ENCODE assay signal across 10 cellular contexts in genomic region chr10:21510218-21511070, GRCh38. TPM values are rescaled to one million over a fixed set of nuclear protein-coding genes. Genes with fewer than 3 reads are reported as not detected.
DNase-seq lines count a peak whose midpoint lies in the region; ATAC-seq and TF ChIP-seq lines count a peak whose summit lies in the region.
"Had no signal": no experiment of that assay in that cellular context is flagged by ENCODE, and none has a peak within 500 bp of the region (broad histone marks: within the 10 kb centered on the region; RNA-seq: fewer than 3 reads in every experiment).

No MANE protein-coding gene starts in this region.

- H3K9ac ChIP-seq in skeletal muscle satellite cell (ENCODE audit: low read depth, low read length): peak overlapping the region; percentile 35

- no peaks in the 10 kb centered on the region for H3K9me3 ChIP-seq in skeletal muscle satellite cell (replicated peaks; ENCODE audit: low read length)

- H3K4me1 ChIP-seq in skeletal muscle satellite cell (ENCODE audit: control insufficient read depth, insufficient read depth, low read length): no peaks in the 10 kb centered on the region

- H3K27ac ChIP-seq in dorsolateral prefrontal cortex: peak overlapping the region in 58 of 59 donors; percentile 1 to 96 (median 87)

- H3K4me2 ChIP-seq in skeletal muscle satellite cell (ENCODE audit: low read length): peak overlapping the region; percentile 72

- H3K27me3 ChIP-seq in dorsolateral prefrontal cortex (no peaks in the 10 kb centered on the region), skeletal muscle satellite cell (ENCODE audit: control insufficient read depth, insufficient read depth, low read length) (peaks cover 3% of the 10 kb centered on the region)

- TF ChIP-seq CTCF in GM20000 (IDR thresholded peaks at IDR 0.05; ENCODE audit: extremely low read depth, missing control alignments) (no peak), dorsolateral prefrontal cortex (IDR thresholded peaks at IDR 0.05 in 54 of 56, conservative IDR thresholded peaks at IDR 0.05 in 2 of 56; ENCODE audit: low read depth in 1 of 56, partially characterized antibody in 56 of 56) (peak in 2 of 56 donors; percentile 7 to 16)

- H3K4me3 ChIP-seq in dorsolateral prefrontal cortex (peak overlapping the region; percentile 37 to 79 (median 67)), skeletal muscle satellite cell (ENCODE audit: low read length) (peak overlapping the region; percentile 51)

- no peak for ATAC-seq in HG02885 (IDR thresholded peaks at IDR 0.05; ENCODE audit: poor library complexity, unreplicated experiment)

- intact Hi-C loops in dorsolateral prefrontal cortex (cut with DNase I): no loop called here

- peak; percentile 51 for DNase-seq in GM20000 (ENCODE audit: low spot score)
- peak in 1 of 10 donors; percentile 58 for DNase-seq in dorsolateral prefrontal cortex
- peak; percentile 64 for DNase-seq in iPS-NIHi7 (ENCODE audit: extremely low spot score)
- no peak for DNase-seq in NCI-H1105 treated with DMSO at 0.1 percent for 48 hours (lab: John Stamatoyannopoulos, UW)
- DNase-seq in activated CD4-positive, alpha-beta T cell treated with anti-CD3 and anti-CD28 coated beads for 1 hour: no peak
- no peak for DNase-seq in RPMI8226
- DNase-seq: activated effector memory CD4-positive, alpha-beta T cell treated with Interleukin-2 at 50 U/mL for 16 hours; NCI-H1417 treated with DMSO at 0.1 percent for 48 hours had no signal

- no peaks in the 10 kb centered on the region for H3K36me3 ChIP-seq in skeletal muscle satellite cell (ENCODE audit: insufficient read depth, low read length)

RNA-seq across cellular contexts. Expression of gene SKIDA1, which starts 15.0 kb away (rescaled TPM):
- total RNA-seq in dorsolateral prefrontal cortex: 1 to 10 TPM; 2.0 to 8.9 (median 4.4) TPM
- 0.25 and 0.44 TPM in 2 replicates for total RNA-seq in skeletal muscle satellite cell (2012; rRNA removed)

RNA-seq across cellular contexts. Expression of gene MLLT10, which starts 23.6 kb away (rescaled TPM):
- total RNA-seq in dorsolateral prefrontal cortex: 10 to 100 TPM; 35.4 to 78.5 (median 55.3) TPM
- 21.0 and 29.3 TPM in 2 replicates for total RNA-seq in skeletal muscle satellite cell (2012; rRNA removed)

Comparison
In these comparisons a context has a peak if more than half of its experiments do, and no peak if none do; other contexts are left out.
1. DNase-seq: peak in GM20000 (single experiment) and iPS-NIHi7 (single experiment); none in NCI-H1105 treated with DMSO at 0.1 percent for 48 hours (single experiment), activated CD4-positive, alpha-beta T cell treated with anti-CD3 and anti-CD28 coated beads for 1 hour (single experiment) and RPMI8226 (single experiment).